8 cellular contexts compared by ENCODE assay signal in the genomic region with DNA sequence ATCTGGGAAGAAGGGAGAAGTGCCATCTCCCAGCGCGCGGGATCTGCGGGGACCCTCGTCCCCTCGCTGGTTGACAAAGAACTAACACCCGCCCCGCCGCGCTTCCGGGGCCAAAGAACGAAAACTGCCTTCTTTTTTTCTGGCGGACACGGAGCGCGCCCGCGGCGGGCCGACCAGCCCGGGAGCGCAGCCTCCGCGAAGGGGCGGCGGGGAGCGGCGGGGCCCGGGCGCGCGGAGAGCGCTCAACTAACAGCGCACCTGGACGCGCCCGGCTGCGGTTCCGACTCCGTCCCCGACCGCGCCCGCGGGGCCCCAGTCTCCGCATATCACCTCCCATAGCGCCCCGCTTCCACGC. TPM values are rescaled to one million over a fixed set of nuclear protein-coding genes. Genes with fewer than 3 reads are reported as not detected.
DNase-seq lines count a peak whose midpoint lies in the region; ATAC-seq, FAIRE-seq and TF ChIP-seq lines count a peak whose summit lies in the region.

No MANE protein-coding gene starts in this region.

- H3K4me3 ChIP-seq in K562 (peak overlapping the region; percentile 88), liver (ENCODE audit: low read depth in 1 of 3, low read length in 3 of 3) (peak overlapping the region; percentile 68 to 83 (median 80)), urinary bladder (ENCODE audit: low read depth, low read length) (peak overlapping the region; percentile 79)

- peaks cover 49% of the 10 kb centered on the region for H3K27me3 Mint-ChIP-seq in T-helper 1 cell treated with Interleukin-12 subunit alpha and Interleukin-12 subunit beta and Interleukin-4 antibody, amounts not matched to agents 30 μg/mL and 1 μg/mL, for 36 hours (ENCODE audit: low read depth)

- H3K9me3 ChIP-seq in K562 (replicated peaks; ENCODE audit: control insufficient read depth, insufficient read depth, low read depth, low read length), result no peaks in the 10 kb centered on the region
- H3K9me3 ChIP-seq in liver (ENCODE audit: control insufficient read depth in 4 of 4, low read length in 3 of 4), result no peaks in the 10 kb centered on the region

- CTCF ChIA-PET in K562 (lab: Yijun Ruan, JAX; ENCODE audit: low intra/inter-chr PET ratio), result interaction anchor here (0.7 kb wide), 1 partner anchor 42 kb away, joined by 3 read pairs; no protein-coding TSS in a partner anchor

- FAIRE-seq in K562 (lab: Jason Lieb, UNC), result no peak

- H3K4me1 ChIP-seq in K562 (replicated peaks in 1 of 2; ENCODE audit: control insufficient read depth in 2 of 2, insufficient read depth in 2 of 2, low read length in 2 of 2), result peaks cover 31 to 36% of the 10 kb centered on the region in 2 experiments
- peaks cover 1 to 30% (median 18%) of the 10 kb centered on the region in 4 donors for H3K4me1 ChIP-seq in liver (ENCODE audit: control insufficient read depth in 4 of 4, insufficient read depth in 4 of 4, low read length in 3 of 4)
- H3K4me1 ChIP-seq in urinary bladder (ENCODE audit: insufficient read depth), result peaks cover 1% of the 10 kb centered on the region

- no peaks in the 10 kb centered on the region for H3K9me3 Mint-ChIP-seq in T-helper 1 cell treated with Interleukin-12 subunit alpha and Interleukin-12 subunit beta and Interleukin-4 antibody, amounts not matched to agents 30 μg/mL and 1 μg/mL, for 36 hours

- no peak for TF ChIP-seq RAD21 in K562 (CRISPR knock-in tag; conservative IDR thresholded peaks at IDR 0.05 in 1 of 2, IDR thresholded peaks at IDR 0.05 in 1 of 2)
- TF ChIP-seq RAD21 in liver (IDR thresholded peaks at IDR 0.05), result no peak

- intact Hi-C loops in K562 (cut with micrococcal nuclease), result no loop called here

- H2AFZ ChIP-seq in K562 (ENCODE audit: low read depth, low read length), result peak overlapping the region; percentile 85; the same call in 1 of the 2 replicates

- H3K27ac ChIP-seq in K562 (ENCODE audit: extremely low read depth, low read depth, low read length) (peak overlapping the region; percentile 87), liver (ENCODE audit: low read depth in 1 of 2, low read length in 2 of 2) (peak overlapping the region; percentile 92 to 93), urinary bladder (ENCODE audit: low read depth) (peak overlapping the region; percentile 92)

- H3K27me3 ChIP-seq in K562 (ENCODE audit: control insufficient read depth in 2 of 2, insufficient read depth in 2 of 2, low read length in 2 of 2), result no peaks in the 10 kb centered on the region
- no peaks in the 10 kb centered on the region for H3K27me3 ChIP-seq in liver (ENCODE audit: control insufficient read depth in 4 of 4, insufficient read depth in 4 of 4, low read length in 3 of 4)

- H3K9me1 ChIP-seq in K562 (ENCODE audit: control insufficient read depth, insufficient read depth, low read length), result no peaks in the 10 kb centered on the region

- peak; percentile 1 for ATAC-seq in HG03442 (IDR thresholded peaks at IDR 0.05; ENCODE audit: unreplicated experiment)
- ATAC-seq in K562, result peak; percentile 56
- no peak for ATAC-seq in HG02870 (IDR thresholded peaks at IDR 0.05; ENCODE audit: unreplicated experiment)

- H3K27ac Mint-ChIP-seq in T-helper 1 cell treated with Interleukin-12 subunit alpha and Interleukin-12 subunit beta and Interleukin-4 antibody, amounts not matched to agents 30 μg/mL and 1 μg/mL, for 36 hours, result no peak overlapping the region

- H4K20me1 ChIP-seq in K562 (replicated peaks; ENCODE audit: control insufficient read depth, insufficient read depth, low read length), result peaks cover 6% of the 10 kb centered on the region; the same call in 1 of the 2 replicates

- H3K36me3 ChIP-seq in K562 (ENCODE audit: control insufficient read depth, insufficient read depth, low read length) (peaks cover 14% of the 10 kb centered on the region; the same call in 2 of the 3 replicates), liver (ENCODE audit: control insufficient read depth in 4 of 4, insufficient read depth in 3 of 4, low read depth in 1 of 4, low read length in 3 of 4) (no peaks in the 10 kb centered on the region), urinary bladder (ENCODE audit: insufficient read depth) (no peaks in the 10 kb centered on the region)

- peak overlapping the region; percentile 79 for H3K4me3 Mint-ChIP-seq in T-helper 1 cell treated with Interleukin-12 subunit alpha and Interleukin-12 subunit beta and Interleukin-4 antibody, amounts not matched to agents 30 μg/mL and 1 μg/mL, for 36 hours

- DNase-seq in T-helper 1 cell (no peak), K562 (ENCODE audit: extremely low read depth in 1 of 4, low spot score in 3 of 4) (peak in 1 of 4 experiments; percentile 61), COR-L47 (lab: John Stamatoyannopoulos, UW) (no peak)

- no peak for TF ChIP-seq POLR2A in K562 (conservative IDR thresholded peaks at IDR 0.05)

- POLR2A ChIA-PET in K562 (lab: Yijun Ruan, JAX), result interaction anchor here (0.7 to 1.1 kb wide), 3 partner anchors 17 to 26 kb away, joined by 3 to 6 read pairs (median 3); no protein-coding TSS in a partner anchor

- BruUV-seq in K562 (replicated peaks; lab: Mats Ljungman, UMichigan), result no TSS peak

- in situ Hi-C loops in K562 (cut with MboI), result no loop called here

- TF ChIP-seq CTCF in K562 (IDR thresholded peaks at IDR 0.05 in 2 of 3, conservative IDR thresholded peaks at IDR 0.05 in 1 of 3; ENCODE audit: insufficient read depth in 2 of 3, low read depth in 1 of 3, low read length in 3 of 3) (no peak), liver (IDR thresholded peaks at IDR 0.05; ENCODE audit: low read depth, low read length, missing input control) (no peak)

- peak overlapping the region; percentile 72 for H3K4me2 ChIP-seq in K562 (ENCODE audit: insufficient read depth, low read length)

- no peak for TF ChIP-seq EP300 in K562 (IDR thresholded peaks at IDR 0.05; ENCODE audit: low read length)

- peaks cover 28% of the 10 kb centered on the region for H3K4me1 Mint-ChIP-seq in T-helper 1 cell treated with Interleukin-12 subunit alpha and Interleukin-12 subunit beta and Interleukin-4 antibody, amounts not matched to agents 30 μg/mL and 1 μg/mL, for 36 hours (ENCODE audit: low read depth)

- H3K79me2 ChIP-seq in K562 (ENCODE audit: control insufficient read depth, insufficient read depth, low read length), result peaks cover 51% of the 10 kb centered on the region

- no peaks in the 10 kb centered on the region for H3K36me3 Mint-ChIP-seq in T-helper 1 cell treated with Interleukin-12 subunit alpha and Interleukin-12 subunit beta and Interleukin-4 antibody, amounts not matched to agents 30 μg/mL and 1 μg/mL, for 36 hours (ENCODE audit: low read depth)

- H3K9ac ChIP-seq in K562 (ENCODE audit: insufficient read depth in 1 of 2, low read depth in 2 of 2, low read length in 2 of 2) (peak overlapping the region; percentile 75 to 99), liver (ENCODE audit: low read depth in 1 of 2, low read length in 2 of 2) (peak overlapping the region; percentile 45 to 96)

- 2% methylated on average over 18 of the region's 49 CpGs for WGBS in K562 (ENCODE audit: insufficient coverage, low coverage, missing lambda C conversion rate)
- under 1% methylated on average over 49 of the region's 49 CpGs for WGBS in liver
- WGBS in urinary bladder, result under 1% methylated on average over 48 of the region's 49 CpGs

TF ChIP-seq in K562, 482 proteins besides CTCF, POLR2A, EP300 and RAD21 (continues in another document):
- TF ChIP-seq CHD1 (IDR thresholded peaks at IDR 0.05; ENCODE audit: low read length), result peak; percentile 88
- TF ChIP-seq ZSCAN29 (IDR thresholded peaks at IDR 0.05), result no peak
- peak; percentile 81 for TF ChIP-seq RBBP5 (IDR thresholded peaks at IDR 0.05; ENCODE audit: borderline replicate concordance, insufficient read depth, low read length, poor library complexity, severe bottlenecking)

TF ChIP-seq in liver, 16 proteins besides CTCF, POLR2A, EP300 and RAD21 (continues in another document):
- TF ChIP-seq, protein P1, sequence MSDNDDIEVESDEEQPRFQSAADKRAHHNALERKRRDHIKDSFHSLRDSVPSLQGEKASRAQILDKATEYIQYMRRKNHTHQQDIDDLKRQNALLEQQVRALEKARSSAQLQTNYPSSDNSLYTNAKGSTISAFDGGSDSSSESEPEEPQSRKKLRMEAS (IDR thresholded peaks at IDR 0.05), result no peak
- TF ChIP-seq, protein P2, sequence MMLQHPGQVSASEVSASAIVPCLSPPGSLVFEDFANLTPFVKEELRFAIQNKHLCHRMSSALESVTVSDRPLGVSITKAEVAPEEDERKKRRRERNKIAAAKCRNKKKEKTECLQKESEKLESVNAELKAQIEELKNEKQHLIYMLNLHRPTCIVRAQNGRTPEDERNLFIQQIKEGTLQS (IDR thresholded peaks at IDR 0.05), result no peak
- TF ChIP-seq HNF4G (IDR thresholded peaks at IDR 0.05), result no peak
- TF ChIP-seq HNF4A (conservative IDR thresholded peaks at IDR 0.05), result no peak

RNA-seq across cellular contexts. Expression of a gene that starts 0.4 kb away (rescaled TPM):
- 33.7 and 36.9 TPM in 2 replicates for total RNA-seq in K562 (2011; cell fraction: chromatin; rRNA removed; ENCODE audit: low replicate concordance)
- 27.2 and 28.5 TPM in 2 replicates for total RNA-seq in K562 (2011; cell fraction: nucleolus; rRNA removed)
- total RNA-seq in K562 (2011; cell fraction: nucleoplasm; rRNA removed), result 37.0 and 40.4 TPM in 2 replicates
- total RNA-seq in K562 (2014; rRNA removed), result 19.8 and 23.9 TPM in 2 replicates
- 39.1 and 41.6 TPM in 2 replicates for total RNA-seq in K562 (2014; rRNA removed; fragmentation: Illumina TruSeq; extraction: Trizol)
- 29.6 and 32.7 TPM in 2 replicates for total RNA-seq in K562 (2015; rRNA removed; fragmentation: Illumina TruSeq; extraction: Trizol)
- total RNA-seq in K562 (2021), result 110 and 116 TPM in 2 replicates
- polyA plus RNA-seq in K562 (2011; rRNA removed), result 47.3 and 71.2 TPM in 2 replicates
- polyA plus RNA-seq in K562 (2011; cell fraction: cytosol; rRNA removed), result 79.5 and 97.2 TPM in 2 replicates
- polyA plus RNA-seq in K562 (2011; cell fraction: nucleus; rRNA removed), result 42.8 and 45.8 TPM in 2 replicates
- polyA plus RNA-seq in K562 (2012), result 144 and 169 TPM in 2 replicates
- polyA plus RNA-seq in K562 (2014; fragmentation: Illumina TruSeq; extraction: Trizol), result 128 and 164 TPM in 2 replicates
- 10 to 100 TPM; 25.6 to 32.9 TPM for polyA plus RNA-seq in K562 (2014; fragmentation: Nextera tagmentation; extraction: Ambion mirVana)
- 56.5 and 59.1 TPM in 2 replicates for polyA plus RNA-seq in K562 (2014; rRNA removed)
- 68.9 and 82.4 TPM in 2 replicates for polyA minus RNA-seq in K562 (2011; rRNA and poly(A)+ RNA removed)
- polyA minus RNA-seq in K562 (2011; cell fraction: cytosol; rRNA and poly(A)+ RNA removed), result 67.6 and 71.5 TPM in 2 replicates
- polyA minus RNA-seq in K562 (2011; cell fraction: nucleus; rRNA and poly(A)+ RNA removed), result 14.0 and 21.2 TPM in 2 replicates
- 10 to 100 TPM; 16.8 to 22.3 TPM for total RNA-seq in liver
- polyA plus RNA-seq in liver, result 10 to 100 TPM; 66.7 to 73.4 TPM
- total RNA-seq in urinary bladder, result 24.4 TPM
- polyA plus RNA-seq in urinary bladder, result 217 TPM
